Comparison of ENCODE assay signal across 8 cellular contexts in the genomic region with DNA sequence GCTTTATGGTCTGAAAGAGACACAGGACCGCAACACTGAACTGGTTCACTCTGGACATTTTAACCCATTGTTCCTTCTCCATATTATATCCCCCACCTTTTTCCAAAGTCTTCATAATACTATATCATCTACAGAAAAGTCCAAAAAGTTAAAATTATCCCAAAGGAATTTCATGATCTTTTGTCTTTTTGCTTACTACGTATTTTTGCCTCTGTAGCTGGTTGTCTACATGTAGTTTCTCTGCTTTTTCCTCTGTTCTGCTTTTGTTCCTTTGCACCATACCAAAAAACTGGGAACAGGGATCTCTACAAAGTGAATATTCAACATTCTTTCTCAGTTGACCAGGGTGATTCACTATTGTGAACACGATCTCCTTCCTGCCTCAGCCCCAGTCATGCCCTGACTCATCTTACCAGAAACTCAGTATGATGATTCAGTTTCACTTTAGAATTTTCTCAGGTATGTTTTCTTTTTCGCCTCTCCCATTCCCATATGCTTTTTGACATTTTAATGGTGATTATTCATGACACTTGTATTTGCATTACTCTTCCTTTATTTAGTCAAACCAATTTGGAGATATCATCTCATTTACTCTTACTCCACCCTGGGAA. TPM values are rescaled to one million over a fixed set of nuclear protein-coding genes. Genes with fewer than 3 reads are reported as not detected.
DNase-seq lines count a peak whose midpoint lies in the region; ATAC-seq and TF ChIP-seq lines count a peak whose summit lies in the region.

No MANE protein-coding gene starts in this region.

- no peaks in the 10 kb centered on the region for H3K9me3 ChIP-seq in osteoblast (ENCODE audit: low read depth, low read length)

- DNase-seq in EH (ENCODE audit: low read depth) (peak; percentile 97), NCI-H460 (ENCODE audit: extremely low read depth, low read depth) (peak; percentile 22), astrocyte of the spinal cord (ENCODE audit: low read depth, low spot score) (peak; percentile 85), osteoblast (ENCODE audit: insufficient read length, low spot score, missing footprints) (peak; percentile 94), Ammon's horn (ENCODE audit: low spot score) (no peak), SKM-1 treated with dmso at 0.1 percent for 144 hours (lab: John Stamatoyannopoulos, UW; ENCODE audit: unreplicated experiment) (no peak)
- DNase-seq in central memory CD4-positive, alpha-beta T cell, result no peak

- no peak overlapping the region for H3K4me3 ChIP-seq in astrocyte of the spinal cord (ENCODE audit: low read depth, low read length)
- peak overlapping the region; percentile 41 for H3K4me3 ChIP-seq in osteoblast (ENCODE audit: insufficient read depth, low read length)

- peak overlapping the region; percentile 66 for H3K4me2 ChIP-seq in osteoblast (ENCODE audit: insufficient read depth, low read length)

- in situ Hi-C loops in astrocyte of the spinal cord (cut with HindIII; ENCODE audit: low sequenced_read_pairs), result no loop called here

- TF ChIP-seq CTCF in astrocyte of the spinal cord (IDR thresholded peaks at IDR 0.05; ENCODE audit: low read depth, low read length) (no peak), osteoblast (IDR thresholded peaks at IDR 0.05; ENCODE audit: extremely low read depth, low read depth, low read length) (no peak)

- no peak overlapping the region for H2AFZ ChIP-seq in osteoblast (ENCODE audit: low read length)

- peaks cover 17% of the 10 kb centered on the region for H3K4me1 ChIP-seq in osteoblast (ENCODE audit: insufficient read depth, low read length)

- peak overlapping the region; percentile 58 for H3K27ac ChIP-seq in osteoblast (ENCODE audit: low read depth, low read length)

- no peak for ATAC-seq in GM19023 (IDR thresholded peaks at IDR 0.05; ENCODE audit: unreplicated experiment)

- no peaks in the 10 kb centered on the region for H4K20me1 ChIP-seq in osteoblast (ENCODE audit: insufficient read depth, low read length)

- no peaks in the 10 kb centered on the region for H3K27me3 ChIP-seq in osteoblast (ENCODE audit: insufficient read depth, low read length)

- peaks cover 2% of the 10 kb centered on the region for H3K79me2 ChIP-seq in osteoblast (ENCODE audit: insufficient read depth, low read length)

- H3K36me3 ChIP-seq in osteoblast (ENCODE audit: insufficient read depth, low read length), result peaks cover 17% of the 10 kb centered on the region

RNA-seq across cellular contexts. Expression of a gene that starts 14.4 kb away (rescaled TPM):
- 128 and 147 TPM in 2 replicates for total RNA-seq in NCI-H460 (2014; rRNA removed; shearing (Covaris generic))
- polyA plus RNA-seq in NCI-H460 (2014; cell fraction: nucleus; rRNA removed), result 129 and 195 TPM in 2 replicates
- 135 and 136 TPM in 2 replicates for total RNA-seq in osteoblast

RNA-seq across cellular contexts. Expression of a gene that starts 29.4 kb away (rescaled TPM):
- 40.9 and 55.2 TPM in 2 replicates for total RNA-seq in NCI-H460 (2014; rRNA removed; shearing (Covaris generic))
- 106 and 127 TPM in 2 replicates for polyA plus RNA-seq in NCI-H460 (2014; cell fraction: nucleus; rRNA removed)
- total RNA-seq in osteoblast, result 37.3 and 49.2 TPM in 2 replicates

Comparison
In these comparisons a context has a peak if more than half of its experiments do, and no peak if none do; other contexts are left out.
1. DNase-seq: peak in EH (single experiment), NCI-H460 (single experiment), astrocyte of the spinal cord (single experiment) and osteoblast (single experiment); none in Ammon's horn (single experiment), central memory CD4-positive, alpha-beta T cell (single experiment) and SKM-1 treated with dmso at 0.1 percent for 144 hours (single experiment).